21 cellular contexts compared by ENCODE assay signal in genomic region chrX:9876205-9876604, GRCh38.
"Had no signal": no experiment of that assay in that cellular context is flagged by ENCODE, and none has a peak within 500 bp of the region (broad histone marks: within the 10 kb centered on the region; RNA-seq: fewer than 3 reads in every experiment).

No MANE protein-coding gene starts in this region.

- ATAC-seq: esophagus mucosa; gastrocnemius medialis; natural killer cell treated with Interleukin-12 subunit alpha and Interleukin-12 subunit beta and Interleukin-15 and Interleukin-18, amount 100 ng/mL, for 72 hours; right lobe of liver; stimulated activated naive CD8-positive, alpha-beta T cell treated with anti-CD3 and anti-CD28 coated beads, Interleukin-15, amount 100 ng/mL, for 72 hours had no signal

- H3K79me2 ChIP-seq: parathyroid adenoma had no signal

- H3K4me1 ChIP-seq: gastrocnemius medialis, parathyroid adenoma, right lobe of liver, thyroid gland, vagina had no signal

- H3K36me3 ChIP-seq: gastrocnemius medialis, right lobe of liver, thyroid gland, vagina had no signal

- H2AFZ ChIP-seq: parathyroid adenoma had no signal

- H3K9ac ChIP-seq: parathyroid adenoma had no signal

- H3K27me3 Mint-ChIP-seq: progenitor cell of endocrine pancreas had no signal

- H3K36me3 Mint-ChIP-seq: memory B cell; natural killer cell treated with Interleukin-12 subunit alpha and Interleukin-12 subunit beta and Interleukin-15 and Interleukin-18, amount 100 ng/mL, for 72 hours had no signal

- DNase-seq: cortex of kidney; foreskin fibroblast; gastrocnemius medialis; head of caudate nucleus; right lobe of liver; small intestine; stimulated activated CD4-positive, alpha-beta T cell treated with anti-CD3 and anti-CD28 coated beads, Interleukin-15, amount 100 ng/mL, for 24 hours; stimulated activated CD4-positive, alpha-beta T cell treated with anti-CD3 and anti-CD28 coated beads, Interleukin-4, amount 100 ng/mL, for 1 hour; stimulated activated CD8-positive, alpha-beta memory T cell treated with anti-CD3 and anti-CD28 coated beads, Interleukin-4, amount 100 ng/mL, for 48 hours; stimulated activated naive CD8-positive, alpha-beta T cell treated with anti-CD3 and anti-CD28 coated beads, Interleukin-15, amount 100 ng/mL, for 72 hours; thyroid gland; trophoblast cell had no signal

- H3K4me3 Mint-ChIP-seq: memory B cell; natural killer cell treated with Interleukin-12 subunit alpha and Interleukin-12 subunit beta and Interleukin-15 and Interleukin-18, amount 100 ng/mL, for 72 hours; neural crest cell; stimulated activated naive CD8-positive, alpha-beta T cell treated with anti-CD3 and anti-CD28 coated beads, Interleukin-15, amount 100 ng/mL, for 72 hours had no signal

- H3K9me3 Mint-ChIP-seq: memory B cell; natural killer cell treated with Interleukin-12 subunit alpha and Interleukin-12 subunit beta and Interleukin-15 and Interleukin-18, amount 100 ng/mL, for 72 hours; stimulated activated naive CD8-positive, alpha-beta T cell treated with anti-CD3 and anti-CD28 coated beads, Interleukin-15, amount 100 ng/mL, for 72 hours had no signal

- H3K27ac ChIP-seq: epithelial cell of prostate, gastrocnemius medialis, parathyroid adenoma, right lobe of liver, thyroid gland, vagina had no signal

- H3K27me3 ChIP-seq: gastrocnemius medialis, right lobe of liver, thyroid gland, vagina had no signal

- H3K27ac Mint-ChIP-seq: memory B cell; natural killer cell treated with Interleukin-12 subunit alpha and Interleukin-12 subunit beta and Interleukin-15 and Interleukin-18, amount 100 ng/mL, for 72 hours; progenitor cell of endocrine pancreas had no signal

- H3K4me3 ChIP-seq: gastrocnemius medialis, lung, right lobe of liver, thyroid gland, vagina had no signal

- H3K9me3 ChIP-seq: gastrocnemius medialis, right lobe of liver, thyroid gland, vagina had no signal
